In the genomic region with DNA sequence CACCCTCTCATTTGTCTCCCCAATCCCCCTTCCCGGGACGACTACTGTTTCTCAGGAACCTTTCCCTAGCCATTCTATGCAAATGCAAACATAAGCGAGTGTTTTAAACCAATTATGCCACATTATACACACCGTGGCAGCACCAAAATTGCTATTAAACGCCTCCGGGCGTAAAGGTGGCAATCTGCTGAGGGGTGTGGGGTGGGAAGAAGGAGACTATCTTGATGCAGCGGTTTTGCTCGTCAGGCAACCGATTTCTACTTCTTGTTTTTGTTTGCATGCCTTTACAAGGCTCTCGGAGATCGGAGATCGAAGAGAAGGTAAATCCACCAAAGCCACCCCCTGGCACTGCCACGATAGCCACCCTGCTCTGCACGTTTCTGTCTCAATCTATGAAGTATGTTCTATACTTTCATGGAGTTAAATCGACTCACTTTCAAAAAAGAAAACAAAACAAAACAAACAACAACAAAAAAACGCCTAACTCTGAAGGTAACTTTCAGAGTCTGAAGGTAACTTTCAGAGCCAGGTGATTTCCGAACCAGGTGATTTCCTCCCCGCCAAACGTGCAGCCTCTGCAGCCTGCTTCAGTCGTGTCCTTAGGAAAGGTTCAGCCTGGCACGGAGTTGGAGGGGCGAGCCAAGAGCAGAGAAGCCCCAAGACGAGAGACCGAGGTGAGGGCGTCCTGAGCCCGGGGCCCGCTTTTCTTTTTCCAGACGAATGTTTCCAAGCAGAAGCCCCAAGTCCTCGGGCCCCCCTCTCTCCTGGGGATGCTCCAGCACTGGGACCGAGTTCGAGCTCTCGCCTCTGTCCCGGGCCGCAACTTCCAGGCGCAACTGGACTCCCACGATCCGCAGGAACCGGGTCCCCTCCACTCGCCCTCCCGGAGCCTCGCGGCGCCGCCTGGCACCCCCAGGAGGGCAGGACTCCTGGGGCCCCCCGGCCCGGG, we compare ENCODE assay signal across 8 cellular contexts. TPM values are rescaled to one million over a fixed set of nuclear protein-coding genes. Genes with fewer than 3 reads are reported as not detected.
DNase-seq lines count a peak whose midpoint lies in the region; TF ChIP-seq lines count a peak whose summit lies in the region.

No MANE protein-coding gene starts in this region.

- H3K9me3 ChIP-seq in stomach: no peaks in the 10 kb centered on the region

- H3K4me1 ChIP-seq in stomach: peaks cover 5 to 26% (median 18%) of the 10 kb centered on the region in 4 donors

- TF ChIP-seq POLR2A in stomach (IDR thresholded peaks at IDR 0.05): no peak

- DNase-seq in GM10266 (ENCODE audit: extremely low spot score): peak; percentile 42
- peak; percentile 40 for DNase-seq in H7
- peak; percentile 91 for DNase-seq in NCI-H69 (lab: John Stamatoyannopoulos, UW)
- DNase-seq in astrocyte of the cerebellum (ENCODE audit: low read depth): no peak
- DNase-seq in left kidney (ENCODE audit: low read depth, low spot score): peak; percentile 68
- DNase-seq in stomach: peak; percentile 58
- no peak for DNase-seq in NCI-H2227 (lab: John Stamatoyannopoulos, UW; ENCODE audit: unreplicated experiment)
- DNase-seq in anterior cingulate cortex (lab: John Stamatoyannopoulos, UW): no peak

- H3K27me3 ChIP-seq in H7 (ENCODE audit: control insufficient read depth, insufficient read depth, low read length) (peaks cover 11% of the 10 kb centered on the region), stomach (peaks cover 0 to 35% (median 7%) of the 10 kb centered on the region in 3 donors)

- 5 to 17% (median 8%) methylated on average over 42 to 47 of the region's 47 CpGs for WGBS in stomach, 5 donors

- TF ChIP-seq EP300 in stomach (IDR thresholded peaks at IDR 0.05): no peak

- TF ChIP-seq CTCF in GM10266 (IDR thresholded peaks at IDR 0.05; ENCODE audit: control insufficient read depth, insufficient read depth, low read depth, missing control alignments): no peak
- no peak for TF ChIP-seq CTCF in astrocyte of the cerebellum (IDR thresholded peaks at IDR 0.05; ENCODE audit: low read depth, low read length, missing control alignments)
- no peak for TF ChIP-seq CTCF in stomach (IDR thresholded peaks at IDR 0.05)

- in situ Hi-C loops in astrocyte of the cerebellum (cut with HindIII; ENCODE audit: low sequenced_read_pairs): no loop called here

- H3K4me3 ChIP-seq in H7 (ENCODE audit: insufficient read depth, low read depth, low read length) (peak overlapping the region; percentile 64), astrocyte of the cerebellum (ENCODE audit: low read depth, low read length) (peak overlapping the region; percentile 58), stomach (peak overlapping the region; percentile 63 to 80 (median 71))

- no peaks in the 10 kb centered on the region for H3K36me3 ChIP-seq in H7 (replicated peaks; ENCODE audit: control insufficient read depth, insufficient read depth, low read length)
- no peaks in the 10 kb centered on the region for H3K36me3 ChIP-seq in stomach

- H3K27ac ChIP-seq in stomach: peak overlapping the region; percentile 84 to 95 (median 87)

- intact Hi-C loops in stomach (cut with DNase I; ENCODE audit: low total_unique reads): no loop called here

RNA-seq across cellular contexts. Expression of gene CDK1, which starts 45.8 kb away (rescaled TPM):
- total RNA-seq in H7 (2014; rRNA removed; shearing (Covaris generic)): 187 and 202 TPM in 2 replicates
- 10 to 100 TPM in 1 of 5 donors, 1 to 10 TPM in 4; 1.8 to 33.2 (median 2.6) TPM for total RNA-seq in stomach
- 10 to 100 TPM in 2 of 3 donors, 1 to 10 TPM in 1; 6.0 to 17.2 (median 13.6) TPM for polyA plus RNA-seq in stomach

Comparison
In these comparisons a context has a peak if more than half of its experiments do, and no peak if none do; other contexts are left out.
1. DNase-seq: peak in GM10266 (single experiment), H7 (single experiment), NCI-H69 (single experiment), left kidney (single experiment) and stomach (single experiment); none in astrocyte of the cerebellum (single experiment), NCI-H2227 (single experiment) and anterior cingulate cortex (0 of 58).
2. Peak in every context shown above with its lines, with median percentiles within 50 percentile points of each other: H3K4me3 ChIP-seq.